Comparison of ENCODE assay signal across 11 cellular contexts in the genomic region with DNA sequence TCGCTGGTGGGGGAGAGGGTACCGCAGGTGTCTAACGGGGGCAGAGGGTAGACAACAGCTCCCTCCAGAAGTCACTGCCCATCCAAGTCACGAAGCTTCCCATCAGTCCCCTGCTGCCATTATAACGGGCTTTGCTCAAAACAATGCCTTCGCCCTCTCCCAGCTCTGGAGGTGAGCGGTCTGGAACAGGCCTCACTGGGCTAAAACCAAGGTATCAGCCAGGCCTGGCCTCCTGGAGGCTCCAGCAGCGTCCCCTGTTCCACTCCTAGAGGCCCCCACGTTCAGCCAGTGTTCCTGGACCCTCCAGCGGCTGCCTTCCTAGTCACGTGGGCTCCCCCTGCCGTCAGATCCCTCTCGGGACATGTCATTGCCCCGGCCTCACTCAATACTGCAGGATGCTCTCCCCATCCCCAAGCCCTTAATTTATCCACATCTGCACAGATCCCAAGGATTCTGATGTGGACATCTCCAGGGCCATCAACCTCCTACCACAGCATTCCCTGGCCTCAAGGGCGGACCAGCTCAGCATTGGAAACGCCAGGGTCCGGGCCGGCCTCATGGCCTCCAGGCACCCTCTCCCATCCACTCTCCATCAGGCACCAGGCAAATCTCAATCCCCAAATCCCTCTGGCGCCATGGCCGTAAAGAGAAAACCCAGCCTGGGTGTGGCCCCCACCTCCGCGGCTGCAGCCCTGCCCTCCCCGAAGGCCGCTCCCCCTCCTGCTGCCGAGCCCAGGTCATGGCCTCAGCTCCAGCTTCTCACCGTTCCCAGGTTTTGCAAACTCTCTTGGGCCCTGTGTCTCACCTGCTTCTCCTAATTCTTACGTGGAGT.
DNase-seq lines count a peak whose midpoint lies in the region; ATAC-seq and TF ChIP-seq lines count a peak whose summit lies in the region.
"Had no signal": no experiment of that assay in that cellular context is flagged by ENCODE, and none has a peak within 500 bp of the region (broad histone marks: within the 10 kb centered on the region; RNA-seq: fewer than 3 reads in every experiment).

No MANE protein-coding gene starts in this region.

- peaks cover 0 to 52% (median 0%) of the 10 kb centered on the region in 4 donors for H3K27me3 ChIP-seq in esophagus squamous epithelium

- H3K36me3 ChIP-seq in esophagus squamous epithelium: no peaks in the 10 kb centered on the region
- H3K36me3 ChIP-seq: prostate gland had no signal

- no peak overlapping the region for H3K4me3 ChIP-seq in esophagus squamous epithelium
- H3K4me3 ChIP-seq: prostate gland had no signal

- H3K9me3 ChIP-seq in esophagus squamous epithelium: no peaks in the 10 kb centered on the region
- H3K9me3 ChIP-seq: prostate gland had no signal

- ATAC-seq in sciatic nerve: no peak
- ATAC-seq in HG02981 (IDR thresholded peaks at IDR 0.05; ENCODE audit: unreplicated experiment): no peak

- H3K4me1 ChIP-seq in esophagus squamous epithelium: peaks cover 35 to 87% (median 41%) of the 10 kb centered on the region in 3 donors
- H3K4me1 ChIP-seq: prostate gland had no signal

- DNase-seq in Daoy (ENCODE audit: low read depth) (peak; percentile 59), NCI-H82 treated with DMSO at 0.1 percent for 48 hours (lab: John Stamatoyannopoulos, UW; ENCODE audit: unreplicated experiment) (peak; percentile 15), esophagus squamous epithelium (lab: John Stamatoyannopoulos, UW) (no peak), sciatic nerve (ENCODE audit: low spot score) (peak; percentile 49), erythroblast (lab: John Stamatoyannopoulos, UW) (no peak), NCI-H1092 (lab: John Stamatoyannopoulos, UW) (no peak), 8988T (no peak)
- DNase-seq: activated CD4-positive, alpha-beta T cell treated with anti-CD3 and anti-CD28 coated beads, Interleukin-2, amount 10 ng/mL, durations not matched to agents 7 days and 5 days; activated naive CD8-positive, alpha-beta T cell treated with anti-CD3 and anti-CD28 coated beads, Interleukin-2, amount 10 ng/mL, durations not matched to agents 7 days and 5 days had no signal

- peak overlapping the region; percentile 39 to 81 (median 74) for H3K27ac ChIP-seq in esophagus squamous epithelium
- H3K27ac ChIP-seq: prostate gland had no signal

- intact Hi-C loops in esophagus squamous epithelium (cut with DNase I) (no loop called here), sciatic nerve (cut with DNase I) (no loop called here)

- WGBS in esophagus squamous epithelium, 2 donors: 60 to 77% methylated on average over 16 to 19 of the region's 27 CpGs

- no peak for TF ChIP-seq CTCF in esophagus squamous epithelium (IDR thresholded peaks at IDR 0.05)

- TF ChIP-seq POLR2A in esophagus squamous epithelium (IDR thresholded peaks at IDR 0.05) (no peak), erythroblast (IDR thresholded peaks at IDR 0.05; ENCODE audit: low read length) (no peak)

Comparison
In these comparisons a context has a peak if more than half of its experiments do, and no peak if none do; other contexts are left out.
1. DNase-seq: peak in Daoy (single experiment), NCI-H82 treated with DMSO at 0.1 percent for 48 hours (single experiment) and sciatic nerve (single experiment); none in esophagus squamous epithelium (single experiment), erythroblast (0 of 2), NCI-H1092 (single experiment) and 8988T (single experiment).